In genomic region chr22:28680813-28681490, GRCh38 we compare ENCODE assay signal across 2 cellular contexts.
TF ChIP-seq lines count a peak whose summit lies in the region.
"Not testable (repeated sequence)": the region's sequence is repeated elsewhere in the genome, so short reads cannot be mapped to it uniquely, and the experiment has no call there.

No MANE protein-coding gene starts in this region.

TF ChIP-seq in WTC11, 78 proteins besides CTCF, POLR2A, EP300 and RAD21:
- peak; percentile 65 for TF ChIP-seq GABPB1 (CRISPR knock-in tag; IDR thresholded peaks at IDR 0.05)

TF ChIP-seq in HepG2, 621 proteins besides CTCF, POLR2A, EP300 and RAD21 (continues in another document):
- TF ChIP-seq, protein P1, sequence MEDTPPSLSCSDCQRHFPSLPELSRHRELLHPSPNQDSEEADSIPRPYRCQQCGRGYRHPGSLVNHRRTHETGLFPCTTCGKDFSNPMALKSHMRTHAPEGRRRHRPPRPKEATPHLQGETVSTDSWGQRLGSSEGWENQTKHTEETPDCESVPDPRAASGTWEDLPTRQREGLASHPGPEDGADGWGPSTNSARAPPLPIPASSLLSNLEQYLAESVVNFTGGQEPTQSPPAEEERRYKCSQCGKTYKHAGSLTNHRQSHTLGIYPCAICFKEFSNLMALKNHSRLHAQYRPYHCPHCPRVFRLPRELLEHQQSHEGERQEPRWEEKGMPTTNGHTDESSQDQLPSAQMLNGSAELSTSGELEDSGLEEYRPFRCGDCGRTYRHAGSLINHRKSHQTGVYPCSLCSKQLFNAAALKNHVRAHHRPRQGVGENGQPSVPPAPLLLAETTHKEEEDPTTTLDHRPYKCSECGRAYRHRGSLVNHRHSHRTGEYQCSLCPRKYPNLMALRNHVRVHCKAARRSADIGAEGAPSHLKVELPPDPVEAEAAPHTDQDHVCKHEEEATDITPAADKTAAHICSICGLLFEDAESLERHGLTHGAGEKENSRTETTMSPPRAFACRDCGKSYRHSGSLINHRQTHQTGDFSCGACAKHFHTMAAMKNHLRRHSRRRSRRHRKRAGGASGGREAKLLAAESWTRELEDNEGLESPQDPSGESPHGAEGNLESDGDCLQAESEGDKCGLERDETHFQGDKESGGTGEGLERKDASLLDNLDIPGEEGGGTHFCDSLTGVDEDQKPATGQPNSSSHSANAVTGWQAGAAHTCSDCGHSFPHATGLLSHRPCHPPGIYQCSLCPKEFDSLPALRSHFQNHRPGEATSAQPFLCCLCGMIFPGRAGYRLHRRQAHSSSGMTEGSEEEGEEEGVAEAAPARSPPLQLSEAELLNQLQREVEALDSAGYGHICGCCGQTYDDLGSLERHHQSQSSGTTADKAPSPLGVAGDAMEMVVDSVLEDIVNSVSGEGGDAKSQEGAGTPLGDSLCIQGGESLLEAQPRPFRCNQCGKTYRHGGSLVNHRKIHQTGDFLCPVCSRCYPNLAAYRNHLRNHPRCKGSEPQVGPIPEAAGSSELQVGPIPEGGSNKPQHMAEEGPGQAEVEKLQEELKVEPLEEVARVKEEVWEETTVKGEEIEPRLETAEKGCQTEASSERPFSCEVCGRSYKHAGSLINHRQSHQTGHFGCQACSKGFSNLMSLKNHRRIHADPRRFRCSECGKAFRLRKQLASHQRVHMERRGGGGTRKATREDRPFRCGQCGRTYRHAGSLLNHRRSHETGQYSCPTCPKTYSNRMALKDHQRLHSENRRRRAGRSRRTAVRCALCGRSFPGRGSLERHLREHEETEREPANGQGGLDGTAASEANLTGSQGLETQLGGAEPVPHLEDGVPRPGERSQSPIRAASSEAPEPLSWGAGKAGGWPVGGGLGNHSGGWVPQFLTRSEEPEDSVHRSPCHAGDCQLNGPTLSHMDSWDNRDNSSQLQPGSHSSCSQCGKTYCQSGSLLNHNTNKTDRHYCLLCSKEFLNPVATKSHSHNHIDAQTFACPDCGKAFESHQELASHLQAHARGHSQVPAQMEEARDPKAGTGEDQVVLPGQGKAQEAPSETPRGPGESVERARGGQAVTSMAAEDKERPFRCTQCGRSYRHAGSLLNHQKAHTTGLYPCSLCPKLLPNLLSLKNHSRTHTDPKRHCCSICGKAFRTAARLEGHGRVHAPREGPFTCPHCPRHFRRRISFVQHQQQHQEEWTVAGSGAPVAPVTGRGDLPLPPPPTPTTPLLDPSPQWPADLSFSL (CRISPR knock-in tag; IDR thresholded peaks at IDR 0.05): peak; percentile 82
- TF ChIP-seq KAT7 (CRISPR knock-in tag; IDR thresholded peaks at IDR 0.05; ENCODE audit: borderline replicate concordance): 0 out of 2 replicates have a peak, but pooled peaks have one; percentile 47
- 0 out of 2 replicates have a peak, but pooled peaks have one; percentile 16 for TF ChIP-seq SOX5 (CRISPR knock-in tag; IDR thresholded peaks at IDR 0.05; ENCODE audit: borderline replicate concordance)
- peak in 1 of 2 experiments; percentile 69; a peak in 1 of 4 replicates for TF ChIP-seq ATF4 (CRISPR knock-in tag; IDR thresholded peaks at IDR 0.05)
- TF ChIP-seq FOXP1 (IDR thresholded peaks at IDR 0.05); SOX13 (IDR thresholded peaks at IDR 0.05); SOX6 (IDR thresholded peaks at IDR 0.05); CREM (CRISPR knock-in tag; IDR thresholded peaks at IDR 0.05); ATF7 (CRISPR knock-in tag; IDR thresholded peaks at IDR 0.05): not testable (repeated sequence)
- TF ChIP-seq FOXP1 (CRISPR knock-in tag; IDR thresholded peaks at IDR 0.05): 0 out of 2 replicates have a peak, but pooled peaks have one; percentile 20
- TF ChIP-seq HDAC2 (CRISPR knock-in tag; IDR thresholded peaks at IDR 0.05): 0 out of 2 replicates have a peak, but pooled peaks have one; percentile 55
- TF ChIP-seq HOMEZ (CRISPR knock-in tag; IDR thresholded peaks at IDR 0.05; ENCODE audit: low read depth): 0 out of 2 replicates have a peak, but pooled peaks have one; percentile 27
- TF ChIP-seq RXRB (CRISPR knock-in tag; IDR thresholded peaks at IDR 0.05; ENCODE audit: borderline replicate concordance): peak; percentile 40; the same call in 1 of the 2 replicates
- peak; percentile 66 for TF ChIP-seq CREB1 (IDR thresholded peaks at IDR 0.05)
- peak; percentile 31; the same call in 1 of the 2 replicates for TF ChIP-seq CREB1 (CRISPR knock-in tag; IDR thresholded peaks at IDR 0.05)
- TF ChIP-seq ZNF792 (CRISPR knock-in tag; IDR thresholded peaks at IDR 0.05): peak; percentile 41; the same call in 1 of the 2 replicates
- peak; percentile 76 for TF ChIP-seq ARID5B (CRISPR knock-in tag; IDR thresholded peaks at IDR 0.05)
- 0 out of 4 replicates have a peak, but pooled peaks of 1 of the 2 experiments have one; percentile 8 for TF ChIP-seq SOX13 (CRISPR knock-in tag; conservative IDR thresholded peaks at IDR 0.05 in 1 of 2, IDR thresholded peaks at IDR 0.05 in 1 of 2)
- 0 out of 2 replicates have a peak, but pooled peaks have one; percentile 40 for TF ChIP-seq ERF (CRISPR knock-in tag; IDR thresholded peaks at IDR 0.05)
- 0 out of 2 replicates have a peak, but pooled peaks have one; percentile 35 for TF ChIP-seq JUN (CRISPR knock-in tag; IDR thresholded peaks at IDR 0.05)
- TF ChIP-seq FOXA3 (CRISPR knock-in tag; IDR thresholded peaks at IDR 0.05): peak; percentile 90
- peak; percentile 47 for TF ChIP-seq THAP11 (CRISPR knock-in tag; IDR thresholded peaks at IDR 0.05)
- TF ChIP-seq TBX3 (IDR thresholded peaks at IDR 0.05; ENCODE audit: borderline replicate concordance): peak; percentile 51; the same call in 1 of the 2 replicates
- peak in 1 of 2 experiments; percentile 49; a peak in 1 of 4 replicates for TF ChIP-seq KLF16 (CRISPR knock-in tag; IDR thresholded peaks at IDR 0.05)
- peak; percentile 77 for TF ChIP-seq FOSL2 (CRISPR knock-in tag; IDR thresholded peaks at IDR 0.05)
- TF ChIP-seq, protein P2, sequence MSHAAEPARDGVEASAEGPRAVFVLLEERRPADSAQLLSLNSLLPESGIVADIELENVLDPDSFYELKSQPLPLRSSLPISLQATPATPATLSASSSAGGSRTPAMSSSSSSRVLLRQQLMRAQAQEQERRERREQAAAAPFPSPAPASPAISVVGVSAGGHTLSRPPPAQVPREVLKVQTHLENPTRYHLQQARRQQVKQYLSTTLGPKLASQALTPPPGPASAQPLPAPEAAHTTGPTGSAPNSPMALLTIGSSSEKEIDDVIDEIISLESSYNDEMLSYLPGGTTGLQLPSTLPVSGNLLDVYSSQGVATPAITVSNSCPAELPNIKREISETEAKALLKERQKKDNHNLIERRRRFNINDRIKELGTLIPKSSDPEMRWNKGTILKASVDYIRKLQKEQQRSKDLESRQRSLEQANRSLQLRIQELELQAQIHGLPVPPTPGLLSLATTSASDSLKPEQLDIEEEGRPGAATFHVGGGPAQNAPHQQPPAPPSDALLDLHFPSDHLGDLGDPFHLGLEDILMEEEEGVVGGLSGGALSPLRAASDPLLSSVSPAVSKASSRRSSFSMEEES (CRISPR knock-in tag; IDR thresholded peaks at IDR 0.05): peak; percentile 88
- peak; percentile 63; the same call in 1 of the 2 replicates for TF ChIP-seq HMG20A (CRISPR knock-in tag; IDR thresholded peaks at IDR 0.05; ENCODE audit: borderline replicate concordance)
- TF ChIP-seq HHEX (CRISPR knock-in tag; IDR thresholded peaks at IDR 0.05): 0 out of 2 replicates have a peak, but pooled peaks have one; percentile 23
- peak; percentile 81 for TF ChIP-seq CEBPB (IDR thresholded peaks at IDR 0.05; ENCODE audit: borderline replicate concordance, low read depth, low read length)
- TF ChIP-seq ZNF431 (CRISPR knock-in tag; IDR thresholded peaks at IDR 0.05; ENCODE audit: borderline replicate concordance, low read depth): peak; percentile 99
- TF ChIP-seq KAT8 (CRISPR knock-in tag; IDR thresholded peaks at IDR 0.05): 0 out of 2 replicates have a peak, but pooled peaks have one; percentile 29
- TF ChIP-seq SOX6 (CRISPR knock-in tag; IDR thresholded peaks at IDR 0.05): peak; percentile 38; the same call in 1 of the 2 replicates
- TF ChIP-seq FOXA1 (IDR thresholded peaks at IDR 0.05): 0 out of 2 replicates have a peak, but pooled peaks have one; percentile 17
- peak; percentile 86 for TF ChIP-seq FOXA1 (CRISPR knock-in tag; IDR thresholded peaks at IDR 0.05)
- peak; percentile 91 for TF ChIP-seq CEBPG (CRISPR knock-in tag; IDR thresholded peaks at IDR 0.05)
- peak; percentile 34; the same call in 1 of the 2 replicates for TF ChIP-seq CREM (IDR thresholded peaks at IDR 0.05)
- TF ChIP-seq, protein P3, sequence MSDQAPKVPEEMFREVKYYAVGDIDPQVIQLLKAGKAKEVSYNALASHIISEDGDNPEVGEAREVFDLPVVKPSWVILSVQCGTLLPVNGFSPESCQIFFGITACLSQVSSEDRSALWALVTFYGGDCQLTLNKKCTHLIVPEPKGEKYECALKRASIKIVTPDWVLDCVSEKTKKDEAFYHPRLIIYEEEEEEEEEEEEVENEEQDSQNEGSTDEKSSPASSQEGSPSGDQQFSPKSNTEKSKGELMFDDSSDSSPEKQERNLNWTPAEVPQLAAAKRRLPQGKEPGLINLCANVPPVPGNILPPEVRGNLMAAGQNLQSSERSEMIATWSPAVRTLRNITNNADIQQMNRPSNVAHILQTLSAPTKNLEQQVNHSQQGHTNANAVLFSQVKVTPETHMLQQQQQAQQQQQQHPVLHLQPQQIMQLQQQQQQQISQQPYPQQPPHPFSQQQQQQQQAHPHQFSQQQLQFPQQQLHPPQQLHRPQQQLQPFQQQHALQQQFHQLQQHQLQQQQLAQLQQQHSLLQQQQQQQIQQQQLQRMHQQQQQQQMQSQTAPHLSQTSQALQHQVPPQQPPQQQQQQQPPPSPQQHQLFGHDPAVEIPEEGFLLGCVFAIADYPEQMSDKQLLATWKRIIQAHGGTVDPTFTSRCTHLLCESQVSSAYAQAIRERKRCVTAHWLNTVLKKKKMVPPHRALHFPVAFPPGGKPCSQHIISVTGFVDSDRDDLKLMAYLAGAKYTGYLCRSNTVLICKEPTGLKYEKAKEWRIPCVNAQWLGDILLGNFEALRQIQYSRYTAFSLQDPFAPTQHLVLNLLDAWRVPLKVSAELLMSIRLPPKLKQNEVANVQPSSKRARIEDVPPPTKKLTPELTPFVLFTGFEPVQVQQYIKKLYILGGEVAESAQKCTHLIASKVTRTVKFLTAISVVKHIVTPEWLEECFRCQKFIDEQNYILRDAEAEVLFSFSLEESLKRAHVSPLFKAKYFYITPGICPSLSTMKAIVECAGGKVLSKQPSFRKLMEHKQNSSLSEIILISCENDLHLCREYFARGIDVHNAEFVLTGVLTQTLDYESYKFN (CRISPR knock-in tag; conservative IDR thresholded peaks at IDR 0.05): 0 out of 2 replicates have a peak, but pooled peaks have one; percentile 20
- TF ChIP-seq JUND (CRISPR knock-in tag; IDR thresholded peaks at IDR 0.05): peak; percentile 69
- TF ChIP-seq ATF7 (IDR thresholded peaks at IDR 0.05): peak; percentile 92
- TF ChIP-seq BCL6 (CRISPR knock-in tag; IDR thresholded peaks at IDR 0.05): 0 out of 2 replicates have a peak, but pooled peaks have one; percentile 9
- 0 out of 2 replicates have a peak, but pooled peaks have one; percentile 17 for TF ChIP-seq ZNF331 (CRISPR knock-in tag; IDR thresholded peaks at IDR 0.05)
- peak; percentile 81 for TF ChIP-seq GATAD2A (CRISPR knock-in tag; IDR thresholded peaks at IDR 0.05)
- TF ChIP-seq ZNF12 (CRISPR knock-in tag; IDR thresholded peaks at IDR 0.05): peak; percentile 24; the same call in 1 of the 2 replicates
- TF ChIP-seq SAP130 (CRISPR knock-in tag; IDR thresholded peaks at IDR 0.05; ENCODE audit: low read depth): peak; percentile 68
- TF ChIP-seq HNF4A (CRISPR knock-in tag; IDR thresholded peaks at IDR 0.05): peak; percentile 64; the same call in 1 of the 2 replicates
